14 cellular contexts compared by ENCODE assay signal in genomic region chr12:108119126-108119973, GRCh38. TPM values are rescaled to one million over a fixed set of nuclear protein-coding genes. Genes with fewer than 3 reads are reported as not detected.
DNase-seq lines count a peak whose midpoint lies in the region; ATAC-seq and TF ChIP-seq lines count a peak whose summit lies in the region.
"Had no signal": no experiment of that assay in that cellular context is flagged by ENCODE, and none has a peak within 500 bp of the region (broad histone marks: within the 10 kb centered on the region; RNA-seq: fewer than 3 reads in every experiment).

No MANE protein-coding gene starts in this region.

- H3K9me3 ChIP-seq in Peyer's patch (no peaks in the 10 kb centered on the region), lower lobe of right lung (no peaks in the 10 kb centered on the region)
- H3K9me3 ChIP-seq: BLaER1 treated with 17β-estradiol and CSF1 and Interleukin-3, amounts not matched to agents 10 nM and 100 nM had no signal

- H3K9me3 Mint-ChIP-seq in T-cell: peaks cover 0 to 4% (median 0%) of the 10 kb centered on the region in 3 donors

- peak overlapping the region in 3 of 4 donors; percentile 26 to 61 (median 43) for H3K27ac ChIP-seq in Peyer's patch
- no peak overlapping the region for H3K27ac ChIP-seq in lower lobe of right lung
- H3K27ac ChIP-seq: WERI-Rb-1 had no signal

- no peak overlapping the region for H3K27ac Mint-ChIP-seq in T-cell

- H3K36me3 ChIP-seq in Peyer's patch: no peaks in the 10 kb centered on the region
- H3K36me3 ChIP-seq in lower lobe of right lung: no peaks in the 10 kb centered on the region
- H3K36me3 ChIP-seq: BLaER1 treated with 17β-estradiol and CSF1 and Interleukin-3, amounts not matched to agents 10 nM and 100 nM; WERI-Rb-1 had no signal

- peaks cover 0 to 3% (median 0%) of the 10 kb centered on the region in 3 donors for H3K4me1 Mint-ChIP-seq in T-cell

- H3K27me3 Mint-ChIP-seq in T-cell: peaks cover 27% of the 10 kb centered on the region in 2 donors

- TF ChIP-seq CTCF in GM10248 (IDR thresholded peaks at IDR 0.05; ENCODE audit: control extremely low read depth, extremely low read depth, low read depth, missing control alignments): no peak
- TF ChIP-seq CTCF in Peyer's patch (IDR thresholded peaks at IDR 0.05): no peak
- TF ChIP-seq CTCF in lower lobe of right lung (IDR thresholded peaks at IDR 0.05): no peak
- TF ChIP-seq CTCF in omental fat pad (IDR thresholded peaks at IDR 0.05): no peak

- ATAC-seq in GM19351 (IDR thresholded peaks at IDR 0.05; ENCODE audit: unreplicated experiment): peak; percentile 94
- peak; percentile 62 to 84 for ATAC-seq in lower lobe of right lung
- ATAC-seq in T-cell (replicated peaks in 1 of 4): no peak
- ATAC-seq in omental fat pad (ENCODE audit: low FRiP score): no peak

- H3K36me3 Mint-ChIP-seq in T-cell: no peaks in the 10 kb centered on the region

- POLR2A ChIA-PET in GM10248 (lab: Yijun Ruan, JAX): no interaction called here
- POLR2A ChIA-PET in T-cell (lab: Charles Lee): no interaction called here

- H3K4me1 ChIP-seq in Peyer's patch (peaks cover 0 to 4% (median 0%) of the 10 kb centered on the region in 4 donors), lower lobe of right lung (no peaks in the 10 kb centered on the region)

- intact Hi-C loops in lower lobe of right lung (cut with DNase I): no loop called here

- H3K4me3 Mint-ChIP-seq in T-cell: no peak overlapping the region
- H3K4me3 Mint-ChIP-seq: nephron had no signal

- CTCF ChIA-PET in GM10248 (lab: Yijun Ruan, JAX) (interaction anchor here (1.3 kb wide), 1 partner anchor 393 kb away, joined by 3 read pairs; no protein-coding TSS in a partner anchor), T-cell (lab: Charles Lee) (no interaction called here)

- no peaks in the 10 kb centered on the region for H3K27me3 ChIP-seq in Peyer's patch
- peaks cover 4% of the 10 kb centered on the region for H3K27me3 ChIP-seq in lower lobe of right lung (ENCODE audit: low read depth)
- H3K27me3 ChIP-seq: BLaER1 treated with 17β-estradiol and CSF1 and Interleukin-3, amounts not matched to agents 10 nM and 100 nM had no signal

- no peak for TF ChIP-seq POLR2A in Peyer's patch (IDR thresholded peaks at IDR 0.05)

- DNase-seq in GM10248 (ENCODE audit: extremely low spot score) (peak; percentile 23), Peyer's patch (peak in 1 of 3 donors; percentile 39), lower lobe of right lung (no peak), epidermal melanocyte (ENCODE audit: insufficient read length, low spot score) (no peak), T-cell (no peak), omental fat pad (ENCODE audit: low spot score) (no peak), DMS153 treated with DMSO at 0.1 percent for 48 hours (lab: John Stamatoyannopoulos, UW; ENCODE audit: unreplicated experiment) (no peak)
- DNase-seq: NCI-H345; stimulated activated CD4-positive, alpha-beta T cell treated with anti-CD3 and anti-CD28 coated beads, Interleukin-12 subunit alpha, Interleukin-12 subunit beta, amount 100 ng/mL, for 4 hours; WERI-Rb-1 had no signal

- H3K4me3 ChIP-seq in Peyer's patch: no peak overlapping the region
- H3K4me3 ChIP-seq in lower lobe of right lung: no peak overlapping the region
- H3K4me3 ChIP-seq: BLaER1 treated with 17β-estradiol and CSF1 and Interleukin-3, amounts not matched to agents 10 nM and 100 nM had no signal

RNA-seq across cellular contexts. Expression of gene WSCD2, which starts 9.7 kb away (rescaled TPM):
- 1 to 10 TPM in 1 of 4 donors, not detected in 3; 6.7 TPM for total RNA-seq in Peyer's patch
- 0.89 TPM for total RNA-seq in lower lobe of right lung
- total RNA-seq in T-cell: 1 to 10 TPM in 1 of 5 donors, under 1 TPM in 3, not detected in 1; 0.06 to 1.2 (median 0.49) TPM
- total RNA-seq in omental fat pad: 1 to 10 TPM in 1 of 4 donors, under 1 TPM in 2, not detected in 1; 0.46 to 1.3 (median 0.50) TPM
- total RNA-seq: fibroblast of lung had no signal

Comparison
In these comparisons a context has a peak if more than half of its experiments do, and no peak if none do; other contexts are left out.
1. ATAC-seq: peak in GM19351 (single experiment) and lower lobe of right lung (2 of 2); none in T-cell (0 of 4) and omental fat pad (single experiment).